Comparison of ENCODE assay signal across 1 cellular context in the genomic region with DNA sequence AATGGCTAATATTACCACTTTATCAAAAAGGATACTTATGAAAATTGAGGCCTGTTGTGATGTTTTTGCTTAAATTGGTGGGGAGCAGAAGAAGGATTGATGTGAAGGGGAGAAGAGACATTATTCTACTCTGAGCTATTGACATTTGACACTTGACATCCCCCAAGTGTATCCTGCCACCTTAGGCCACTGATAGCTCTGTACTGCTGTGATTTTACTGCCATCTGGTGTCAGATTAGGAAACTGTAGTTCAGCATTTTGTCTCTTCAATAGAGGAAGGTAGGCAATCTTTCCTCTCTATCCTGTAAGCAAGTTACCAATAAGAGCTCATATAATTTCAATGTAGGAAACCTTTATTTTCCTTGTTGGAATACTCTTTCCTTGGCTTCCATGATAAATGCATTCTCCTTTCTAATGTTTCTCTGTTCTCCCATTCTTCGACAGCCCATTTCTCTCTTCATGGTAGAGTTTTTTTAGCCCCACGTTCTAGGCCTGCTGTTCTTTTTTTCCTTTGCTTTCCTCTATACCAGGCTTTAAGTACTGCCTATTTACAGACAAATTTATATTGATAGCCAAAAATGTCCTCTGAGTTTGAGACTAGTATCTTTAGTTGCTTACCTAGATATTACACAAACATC.
TF ChIP-seq lines count a peak whose summit lies in the region.

No MANE protein-coding gene starts in this region.

TF ChIP-seq in HepG2, 621 proteins besides CTCF, POLR2A, EP300 and RAD21 (continued from another document):
- TF ChIP-seq, protein P1, sequence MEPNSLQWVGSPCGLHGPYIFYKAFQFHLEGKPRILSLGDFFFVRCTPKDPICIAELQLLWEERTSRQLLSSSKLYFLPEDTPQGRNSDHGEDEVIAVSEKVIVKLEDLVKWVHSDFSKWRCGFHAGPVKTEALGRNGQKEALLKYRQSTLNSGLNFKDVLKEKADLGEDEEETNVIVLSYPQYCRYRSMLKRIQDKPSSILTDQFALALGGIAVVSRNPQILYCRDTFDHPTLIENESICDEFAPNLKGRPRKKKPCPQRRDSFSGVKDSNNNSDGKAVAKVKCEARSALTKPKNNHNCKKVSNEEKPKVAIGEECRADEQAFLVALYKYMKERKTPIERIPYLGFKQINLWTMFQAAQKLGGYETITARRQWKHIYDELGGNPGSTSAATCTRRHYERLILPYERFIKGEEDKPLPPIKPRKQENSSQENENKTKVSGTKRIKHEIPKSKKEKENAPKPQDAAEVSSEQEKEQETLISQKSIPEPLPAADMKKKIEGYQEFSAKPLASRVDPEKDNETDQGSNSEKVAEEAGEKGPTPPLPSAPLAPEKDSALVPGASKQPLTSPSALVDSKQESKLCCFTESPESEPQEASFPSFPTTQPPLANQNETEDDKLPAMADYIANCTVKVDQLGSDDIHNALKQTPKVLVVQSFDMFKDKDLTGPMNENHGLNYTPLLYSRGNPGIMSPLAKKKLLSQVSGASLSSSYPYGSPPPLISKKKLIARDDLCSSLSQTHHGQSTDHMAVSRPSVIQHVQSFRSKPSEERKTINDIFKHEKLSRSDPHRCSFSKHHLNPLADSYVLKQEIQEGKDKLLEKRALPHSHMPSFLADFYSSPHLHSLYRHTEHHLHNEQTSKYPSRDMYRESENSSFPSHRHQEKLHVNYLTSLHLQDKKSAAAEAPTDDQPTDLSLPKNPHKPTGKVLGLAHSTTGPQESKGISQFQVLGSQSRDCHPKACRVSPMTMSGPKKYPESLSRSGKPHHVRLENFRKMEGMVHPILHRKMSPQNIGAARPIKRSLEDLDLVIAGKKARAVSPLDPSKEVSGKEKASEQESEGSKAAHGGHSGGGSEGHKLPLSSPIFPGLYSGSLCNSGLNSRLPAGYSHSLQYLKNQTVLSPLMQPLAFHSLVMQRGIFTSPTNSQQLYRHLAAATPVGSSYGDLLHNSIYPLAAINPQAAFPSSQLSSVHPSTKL (CRISPR knock-in tag; IDR thresholded peaks at IDR 0.05): peak; percentile 11; the same call in 1 of the 2 replicates
- TF ChIP-seq TAF15 (IDR thresholded peaks at IDR 0.05; ENCODE audit: low read depth, low read length, poor library complexity, severe bottlenecking) (no peak), FOXK2 (IDR thresholded peaks at IDR 0.05) (no peak), ZFP37 (CRISPR knock-in tag; IDR thresholded peaks at IDR 0.05; ENCODE audit: borderline replicate concordance) (no peak), ZKSCAN8 (CRISPR knock-in tag; IDR thresholded peaks at IDR 0.05; ENCODE audit: borderline replicate concordance) (no peak), ZNF549 (CRISPR knock-in tag; IDR thresholded peaks at IDR 0.05) (no peak), YY1 (IDR thresholded peaks at IDR 0.05; ENCODE audit: insufficient read depth, insufficient replicate concordance, low read depth, low read length) (no peak), STAG1 (CRISPR knock-in tag; IDR thresholded peaks at IDR 0.05) (peak; percentile 87), CAMTA2 (CRISPR knock-in tag; IDR thresholded peaks at IDR 0.05; ENCODE audit: borderline replicate concordance) (no peak), ZSCAN30 (CRISPR knock-in tag; IDR thresholded peaks at IDR 0.05) (no peak), ZNF296 (CRISPR knock-in tag; conservative IDR thresholded peaks at IDR 0.05) (no peak), ZNF746 (CRISPR knock-in tag; IDR thresholded peaks at IDR 0.05) (no peak), MED13 (CRISPR knock-in tag; IDR thresholded peaks at IDR 0.05) (no peak)
- TF ChIP-seq, protein P2, sequence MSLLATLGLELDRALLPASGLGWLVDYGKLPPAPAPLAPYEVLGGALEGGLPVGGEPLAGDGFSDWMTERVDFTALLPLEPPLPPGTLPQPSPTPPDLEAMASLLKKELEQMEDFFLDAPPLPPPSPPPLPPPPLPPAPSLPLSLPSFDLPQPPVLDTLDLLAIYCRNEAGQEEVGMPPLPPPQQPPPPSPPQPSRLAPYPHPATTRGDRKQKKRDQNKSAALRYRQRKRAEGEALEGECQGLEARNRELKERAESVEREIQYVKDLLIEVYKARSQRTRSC (CRISPR knock-in tag; IDR thresholded peaks at IDR 0.05; ENCODE audit: low read depth): no peak
- TF ChIP-seq, protein P3, sequence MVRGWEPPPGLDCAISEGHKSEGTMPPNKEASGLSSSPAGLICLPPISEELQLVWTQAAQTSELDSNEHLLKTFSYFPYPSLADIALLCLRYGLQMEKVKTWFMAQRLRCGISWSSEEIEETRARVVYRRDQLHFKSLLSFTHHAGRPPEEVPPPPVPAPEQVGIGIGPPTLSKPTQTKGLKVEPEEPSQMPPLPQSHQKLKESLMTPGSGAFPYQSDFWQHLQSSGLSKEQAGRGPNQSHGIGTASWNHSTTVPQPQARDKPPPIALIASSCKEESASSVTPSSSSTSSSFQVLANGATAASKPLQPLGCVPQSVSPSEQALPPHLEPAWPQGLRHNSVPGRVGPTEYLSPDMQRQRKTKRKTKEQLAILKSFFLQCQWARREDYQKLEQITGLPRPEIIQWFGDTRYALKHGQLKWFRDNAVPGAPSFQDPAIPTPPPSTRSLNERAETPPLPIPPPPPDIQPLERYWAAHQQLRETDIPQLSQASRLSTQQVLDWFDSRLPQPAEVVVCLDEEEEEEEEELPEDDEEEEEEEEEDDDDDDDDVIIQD (CRISPR knock-in tag; IDR thresholded peaks at IDR 0.05; ENCODE audit: low read depth): no peak
- TF ChIP-seq, protein P4, sequence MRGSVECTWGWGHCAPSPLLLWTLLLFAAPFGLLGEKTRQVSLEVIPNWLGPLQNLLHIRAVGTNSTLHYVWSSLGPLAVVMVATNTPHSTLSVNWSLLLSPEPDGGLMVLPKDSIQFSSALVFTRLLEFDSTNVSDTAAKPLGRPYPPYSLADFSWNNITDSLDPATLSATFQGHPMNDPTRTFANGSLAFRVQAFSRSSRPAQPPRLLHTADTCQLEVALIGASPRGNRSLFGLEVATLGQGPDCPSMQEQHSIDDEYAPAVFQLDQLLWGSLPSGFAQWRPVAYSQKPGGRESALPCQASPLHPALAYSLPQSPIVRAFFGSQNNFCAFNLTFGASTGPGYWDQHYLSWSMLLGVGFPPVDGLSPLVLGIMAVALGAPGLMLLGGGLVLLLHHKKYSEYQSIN (CRISPR knock-in tag; IDR thresholded peaks at IDR 0.05; ENCODE audit: borderline replicate concordance): no peak
